In the genomic region with DNA sequence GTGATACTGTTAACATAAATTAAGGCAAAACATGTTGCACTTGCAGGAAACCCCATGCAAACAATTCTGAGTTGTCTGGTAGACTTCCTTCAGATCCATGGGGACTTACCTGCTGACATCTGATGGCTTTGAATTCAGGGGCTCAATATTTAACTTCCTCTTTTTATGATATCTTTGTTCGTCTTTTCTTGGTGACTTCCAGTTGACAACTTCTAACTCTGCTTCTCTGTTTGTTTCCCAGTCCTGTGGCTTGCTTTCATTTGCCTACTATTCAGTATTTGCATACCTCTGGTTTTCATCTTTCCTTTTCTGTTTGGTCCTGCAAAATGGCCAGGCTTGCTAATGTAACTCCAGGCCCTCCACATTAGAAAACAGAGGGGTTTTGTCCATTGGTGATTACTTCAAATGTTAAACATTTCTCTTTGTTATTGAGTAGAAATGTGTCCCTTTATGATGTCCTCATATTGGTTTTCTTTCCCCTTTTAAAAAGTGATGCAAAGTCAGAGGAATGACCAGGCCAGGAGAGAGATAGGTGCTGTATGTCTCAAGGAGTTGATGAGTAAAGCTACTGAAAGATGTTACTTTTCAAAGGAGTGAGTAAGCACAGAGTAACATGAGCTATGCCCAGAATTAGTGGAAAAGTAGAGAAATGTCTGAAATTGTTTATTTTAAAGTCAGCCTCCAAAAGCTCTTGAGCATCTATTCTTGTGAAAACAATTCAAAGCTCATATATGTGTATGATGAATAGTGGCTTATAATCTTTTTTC, we compare ENCODE assay signal across 11 cellular contexts.
A peak's percentile ranks its signal among the peaks of the same experiment; 100 is the strongest.
DNase-seq lines count a peak whose midpoint lies in the region; ATAC-seq and TF ChIP-seq lines count a peak whose summit lies in the region.
"Had no signal": no experiment of that assay in that cellular context is flagged by ENCODE, and none has a peak within 500 bp of the region (broad histone marks: within the 10 kb centered on the region; RNA-seq: fewer than 3 reads in every experiment).

No MANE protein-coding gene starts in this region.

- H3K4me2 ChIP-seq in DOHH2 (ENCODE audit: low read length) = peak overlapping the region; percentile 76
- H3K4me2 ChIP-seq in SK-N-SH = peak overlapping the region; percentile 37

- CTCF ChIA-PET in SK-N-SH (lab: Yijun Ruan, JAX) = no interaction called here

- H3K9me2 ChIP-seq in DOHH2 (replicated peaks; ENCODE audit: control insufficient read depth, low read length) (no peaks in the 10 kb centered on the region), SK-N-SH (no peaks in the 10 kb centered on the region)

- POLR2A ChIA-PET in SK-N-SH (lab: Yijun Ruan, JAX) = no interaction called here

- WGBS in SK-N-SH (ENCODE audit: low lambda C conversion rate) = 89% methylated on average over 1 of the region's 1 CpG

- H3K79me2 ChIP-seq in DOHH2 (ENCODE audit: control insufficient read depth, low read length) (peaks cover 6% of the 10 kb centered on the region), SK-N-SH (ENCODE audit: insufficient read depth) (peaks cover 44% of the 10 kb centered on the region)

- TF ChIP-seq EP300 in SK-N-SH (IDR thresholded peaks at IDR 0.05; ENCODE audit: borderline replicate concordance in 1 of 2, low read depth in 1 of 2, low read length in 1 of 2) = peak in 1 of 2 experiments; percentile 31; a peak in 1 of 4 replicates

- peak overlapping the region; percentile 68 for H3K27ac ChIP-seq in DOHH2 (ENCODE audit: low read depth, low read length)
- H3K27ac ChIP-seq in SK-N-SH (ENCODE audit: low read depth in 2 of 2, low read length in 1 of 2) = peak overlapping the region in 1 of 2 experiments; percentile 80; a peak in 2 of 4 replicates
- H3K27ac ChIP-seq: VCaP had no signal

- H3K27me3 ChIP-seq in DOHH2 (ENCODE audit: control insufficient read depth, low read length) (no peaks in the 10 kb centered on the region), SK-N-SH (ENCODE audit: insufficient read depth) (no peaks in the 10 kb centered on the region), H7 (ENCODE audit: control insufficient read depth, insufficient read depth, low read length) (no peaks in the 10 kb centered on the region)

- ATAC-seq in HG02678 (IDR thresholded peaks at IDR 0.05; ENCODE audit: unreplicated experiment) (peak; percentile 62), GM21825 (IDR thresholded peaks at IDR 0.05; ENCODE audit: unreplicated experiment) (no peak)
- ATAC-seq: HepG2 had no signal

- DNase-seq in SK-N-SH (no peak), iris pigment epithelial cell (ENCODE audit: low read depth) (peak; percentile 92), H7 (no peak), NCI-H345 treated with DMSO at 0.1 percent for 48 hours (lab: John Stamatoyannopoulos, UW; ENCODE audit: unreplicated experiment) (no peak), AML-193 (lab: John Stamatoyannopoulos, UW) (no peak)
- DNase-seq: stimulated activated CD4-positive, alpha-beta T cell treated with anti-CD3 and anti-CD28 coated beads, Interleukin-4, amount 100 ng/mL, for 4 hours had no signal

- H4K20me1 ChIP-seq in DOHH2 (ENCODE audit: control insufficient read depth, insufficient read depth, low read depth, low read length) = no peaks in the 10 kb centered on the region
- 0 out of 2 replicates have a peak, but pooled peaks cover 3% of the 10 kb centered on the region for H4K20me1 ChIP-seq in SK-N-SH (ENCODE audit: insufficient read depth)

- peak overlapping the region; percentile 59 for H3K4me3 ChIP-seq in DOHH2 (ENCODE audit: low read length)
- H3K4me3 ChIP-seq in SK-N-SH (ENCODE audit: low read depth in 2 of 2, low read length in 1 of 2) = no peak overlapping the region
- H3K4me3 ChIP-seq in H7 (ENCODE audit: insufficient read depth, low read depth, low read length) = no peak overlapping the region

- peaks cover 41% of the 10 kb centered on the region for H3K4me1 ChIP-seq in DOHH2 (ENCODE audit: control insufficient read depth, low read length)
- H3K4me1 ChIP-seq in SK-N-SH (ENCODE audit: control insufficient read depth in 1 of 2, insufficient read depth in 2 of 2, low read depth in 1 of 2, low read length in 1 of 2) = peaks cover 0 to 19% of the 10 kb centered on the region in 2 experiments; a peak in 1 of 4 replicates

- TF ChIP-seq CTCF in DOHH2 (IDR thresholded peaks at IDR 0.05; ENCODE audit: low read depth, low read length, poor library complexity, severe bottlenecking) (no peak), SK-N-SH (IDR thresholded peaks at IDR 0.05) (no peak)

- no peaks in the 10 kb centered on the region for H3K9me3 ChIP-seq in DOHH2 (ENCODE audit: control insufficient read depth, insufficient read depth, low read length)
- H3K9me3 ChIP-seq in SK-N-SH = no peaks in the 10 kb centered on the region; the same call in 1 of the 2 replicates

- no peak overlapping the region for H3K9ac ChIP-seq in SK-N-SH

- H2AFZ ChIP-seq in SK-N-SH (ENCODE audit: low read depth) = no peak overlapping the region

- H3F3A ChIP-seq in DOHH2 (ENCODE audit: control insufficient read depth, insufficient read depth) (peaks cover 19% of the 10 kb centered on the region), SK-N-SH (replicated peaks; ENCODE audit: insufficient read depth) (peaks cover 48% of the 10 kb centered on the region)

- no peak for TF ChIP-seq RAD21 in SK-N-SH (IDR thresholded peaks at IDR 0.05; ENCODE audit: low read length)

- H3K36me3 ChIP-seq in DOHH2 (ENCODE audit: control insufficient read depth, low read length) (peaks cover 26% of the 10 kb centered on the region), SK-N-SH (replicated peaks in 1 of 2; ENCODE audit: control insufficient read depth in 1 of 2, insufficient read depth in 2 of 2, low read length in 1 of 2) (peaks cover 3 to 30% of the 10 kb centered on the region in 2 experiments), H7 (replicated peaks; ENCODE audit: control insufficient read depth, insufficient read depth, low read length) (no peaks in the 10 kb centered on the region)

TF ChIP-seq in SK-N-SH, 30 proteins besides CTCF, POLR2A, EP300 and RAD21:
- TF ChIP-seq, protein P1, sequence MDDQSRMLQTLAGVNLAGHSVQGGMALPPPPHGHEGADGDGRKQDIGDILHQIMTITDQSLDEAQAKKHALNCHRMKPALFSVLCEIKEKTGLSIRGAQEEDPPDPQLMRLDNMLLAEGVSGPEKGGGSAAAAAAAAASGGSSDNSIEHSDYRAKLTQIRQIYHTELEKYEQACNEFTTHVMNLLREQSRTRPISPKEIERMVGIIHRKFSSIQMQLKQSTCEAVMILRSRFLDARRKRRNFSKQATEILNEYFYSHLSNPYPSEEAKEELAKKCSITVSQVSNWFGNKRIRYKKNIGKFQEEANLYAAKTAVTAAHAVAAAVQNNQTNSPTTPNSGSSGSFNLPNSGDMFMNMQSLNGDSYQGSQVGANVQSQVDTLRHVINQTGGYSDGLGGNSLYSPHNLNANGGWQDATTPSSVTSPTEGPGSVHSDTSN (IDR thresholded peaks at IDR 0.05) = peak; percentile 55
- no peak for TF ChIP-seq CHD2 (IDR thresholded peaks at IDR 0.05; ENCODE audit: low read length, partially characterized antibody)
- TF ChIP-seq EZH2phosphoT487 (IDR thresholded peaks at IDR 0.05; ENCODE audit: borderline replicate concordance, low read depth) = no peak
- peak; percentile 54; the same call in 1 of the 2 replicates for TF ChIP-seq TCF12 (IDR thresholded peaks at IDR 0.05)
- TF ChIP-seq FOSL2 (IDR thresholded peaks at IDR 0.05; ENCODE audit: borderline replicate concordance, low read depth) = peak; percentile 54; the same call in 1 of the 2 replicates
- no peak for TF ChIP-seq FOXJ3 (CRISPR knock-in tag; IDR thresholded peaks at IDR 0.05)
- TF ChIP-seq, protein P2, sequence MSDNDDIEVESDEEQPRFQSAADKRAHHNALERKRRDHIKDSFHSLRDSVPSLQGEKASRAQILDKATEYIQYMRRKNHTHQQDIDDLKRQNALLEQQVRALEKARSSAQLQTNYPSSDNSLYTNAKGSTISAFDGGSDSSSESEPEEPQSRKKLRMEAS (IDR thresholded peaks at IDR 0.05; ENCODE audit: low read depth) = 0 out of 2 replicates have a peak, but pooled peaks have one; percentile 24
- TF ChIP-seq SMC3 (IDR thresholded peaks at IDR 0.05; ENCODE audit: low read depth, low read length) = no peak
- TF ChIP-seq, protein P3, sequence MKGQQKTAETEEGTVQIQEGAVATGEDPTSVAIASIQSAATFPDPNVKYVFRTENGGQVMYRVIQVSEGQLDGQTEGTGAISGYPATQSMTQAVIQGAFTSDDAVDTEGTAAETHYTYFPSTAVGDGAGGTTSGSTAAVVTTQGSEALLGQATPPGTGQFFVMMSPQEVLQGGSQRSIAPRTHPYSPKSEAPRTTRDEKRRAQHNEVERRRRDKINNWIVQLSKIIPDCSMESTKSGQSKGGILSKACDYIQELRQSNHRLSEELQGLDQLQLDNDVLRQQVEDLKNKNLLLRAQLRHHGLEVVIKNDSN (IDR thresholded peaks at IDR 0.05; ENCODE audit: borderline replicate concordance, low read depth) = no peak
- 0 out of 2 replicates have a peak, but pooled peaks have one; percentile 7 for TF ChIP-seq NFIC (IDR thresholded peaks at IDR 0.05; ENCODE audit: borderline replicate concordance)
- no peak for TF ChIP-seq ELF1 (IDR thresholded peaks at IDR 0.05)
- TF ChIP-seq MEF2A (IDR thresholded peaks at IDR 0.05; ENCODE audit: borderline replicate concordance, low read depth) = peak; percentile 66; the same call in 1 of the 2 replicates
- 0 out of 2 replicates have a peak, but pooled peaks have one; percentile 27 for TF ChIP-seq JUND (IDR thresholded peaks at IDR 0.05)
TF ChIP-seq in SK-N-SH: peak in this region for 7.
